Comparison of ENCODE assay signal across 27 cellular contexts in genomic region chr12:124254126-124254525, GRCh38.
"Had no signal": no experiment of that assay in that cellular context is flagged by ENCODE, and none has a peak within 500 bp of the region (broad histone marks: within the 10 kb centered on the region; RNA-seq: fewer than 3 reads in every experiment).

No MANE protein-coding gene starts in this region.

- H3K9me3 ChIP-seq: esophagus squamous epithelium, heart right ventricle, lower lobe of right lung, neutrophil, pancreas, right lobe of liver, suprapubic skin, transverse colon, vagina had no signal

- FAIRE-seq: colon, endometrium, islet of Langerhans, pancreas had no signal

- H3K27ac ChIP-seq: esophagus squamous epithelium, heart right ventricle, lower lobe of right lung, neutrophil, pancreas, right lobe of liver, suprapubic skin, transverse colon, vagina had no signal

- H3K27me3 ChIP-seq: pancreas, right lobe of liver, vagina had no signal

- H3K4me3 ChIP-seq: esophagus squamous epithelium, heart right ventricle, lower lobe of right lung, pancreas, right lobe of liver, smooth muscle cell, suprapubic skin, transverse colon, vagina had no signal

- ATAC-seq: effector memory CD8-positive, alpha-beta T cell; heart right ventricle; left ventricle myocardium superior; lower lobe of right lung; stimulated activated naive CD8-positive, alpha-beta T cell treated with anti-CD3 and anti-CD28 coated beads, Interleukin-15, amount 100 ng/mL, for 72 hours had no signal

- H3K4me1 ChIP-seq: esophagus squamous epithelium, lower lobe of right lung, pancreas, right lobe of liver had no signal

- DNase-seq: effector memory CD8-positive, alpha-beta T cell; erythroblast; esophagus squamous epithelium; foreskin melanocyte; glutamatergic neuron; heart right ventricle; hippocampal formation; kidney glomerular epithelial cell; left ventricle myocardium superior; lower lobe of right lung; natural killer cell; pancreas; right lobe of liver; stimulated activated CD4-positive, alpha-beta T cell treated with anti-CD3 and anti-CD28 coated beads, Interleukin-12 subunit alpha, Interleukin-12 subunit beta, amount 100 ng/mL, for 4 hours; stimulated activated CD4-positive, alpha-beta T cell treated with anti-CD3 and anti-CD28 coated beads, Interleukin-1b, Interleukin-23, amount 100 ng/mL, for 48 hours; stimulated activated CD4-positive, alpha-beta T cell treated with anti-CD3 and anti-CD28 coated beads, Interleukin-4, amount 100 ng/mL, for 1 hour; stimulated activated CD8-positive, alpha-beta memory T cell treated with anti-CD3 and anti-CD28 coated beads, Interleukin-4, amount 100 ng/mL, for 48 hours; stimulated activated naive CD4-positive, alpha-beta T cell; stimulated activated naive CD8-positive, alpha-beta T cell treated with anti-CD3 and anti-CD28 coated beads, Interleukin-15, amount 100 ng/mL, for 72 hours; transverse colon had no signal

- H3K36me3 ChIP-seq: esophagus squamous epithelium, heart right ventricle, lower lobe of right lung, neutrophil, pancreas, right lobe of liver, suprapubic skin, transverse colon, vagina had no signal
